16 cellular contexts compared by ENCODE assay signal in genomic region chr20:32312718-32313424, GRCh38. TPM values are rescaled to one million over a fixed set of nuclear protein-coding genes. Genes with fewer than 3 reads are reported as not detected.
DNase-seq lines count a peak whose midpoint lies in the region; ATAC-seq and TF ChIP-seq lines count a peak whose summit lies in the region.
"Had no signal": no experiment of that assay in that cellular context is flagged by ENCODE, and none has a peak within 500 bp of the region (broad histone marks: within the 10 kb centered on the region; RNA-seq: fewer than 3 reads in every experiment).

No MANE protein-coding gene starts in this region.

- no peak for TF ChIP-seq CTCF in RWPE2 (IDR thresholded peaks at IDR 0.05; ENCODE audit: poor library complexity, severe bottlenecking)
- TF ChIP-seq CTCF in MM.1S (IDR thresholded peaks at IDR 0.05; ENCODE audit: low read length) = no peak
- no peak for TF ChIP-seq CTCF in tibial artery (IDR thresholded peaks at IDR 0.05)

- H3K27ac Mint-ChIP-seq in activated CD4-positive, alpha-beta T cell treated with anti-CD3 and anti-CD28 coated beads for 36 hours = peak overlapping the region; percentile 15
- no peak overlapping the region for H3K27ac Mint-ChIP-seq in activated CD4-positive, alpha-beta T cell treated with anti-CD3 and anti-CD28 coated beads, Interleukin-2, amount 10 ng/mL, durations not matched to agents 24 days and 14 days
- H3K27ac Mint-ChIP-seq in CD4-positive, CD25-positive, alpha-beta regulatory T cell = peak overlapping the region in 2 of 3 donors; percentile 8 to 32
- H3K27ac Mint-ChIP-seq: CD14-positive monocyte, HFFc6 had no signal

- H3K4me3 Mint-ChIP-seq in activated CD4-positive, alpha-beta T cell treated with anti-CD3 and anti-CD28 coated beads for 36 hours = no peak overlapping the region
- H3K4me3 Mint-ChIP-seq in activated CD4-positive, alpha-beta T cell treated with anti-CD3 and anti-CD28 coated beads, Interleukin-2, amount 10 ng/mL, durations not matched to agents 24 days and 14 days = no peak overlapping the region
- H3K4me3 Mint-ChIP-seq in CD4-positive, CD25-positive, alpha-beta regulatory T cell = no peak overlapping the region
- H3K4me3 Mint-ChIP-seq: CD14-positive monocyte; CD8-positive, alpha-beta memory T cell; HFFc6 had no signal

- no peaks in the 10 kb centered on the region for H3K9me3 ChIP-seq in CD4-positive, CD25-positive, alpha-beta regulatory T cell (ENCODE audit: control insufficient read depth in 2 of 2, low read length in 2 of 2)
- H3K9me3 ChIP-seq in RWPE2 (ENCODE audit: severe bottlenecking) (no peaks in the 10 kb centered on the region), MM.1S (replicated peaks; ENCODE audit: insufficient read depth, low read length) (no peaks in the 10 kb centered on the region), tibial artery (no peaks in the 10 kb centered on the region)
- H3K9me3 ChIP-seq: Caco-2 had no signal

- no peaks in the 10 kb centered on the region for H3K9me3 Mint-ChIP-seq in activated CD4-positive, alpha-beta T cell treated with anti-CD3 and anti-CD28 coated beads for 36 hours (ENCODE audit: low read depth)
- H3K9me3 Mint-ChIP-seq in activated CD4-positive, alpha-beta T cell treated with anti-CD3 and anti-CD28 coated beads, Interleukin-2, amount 10 ng/mL, durations not matched to agents 24 days and 14 days = no peaks in the 10 kb centered on the region
- H3K9me3 Mint-ChIP-seq in CD4-positive, CD25-positive, alpha-beta regulatory T cell = no peaks in the 10 kb centered on the region
- H3K9me3 Mint-ChIP-seq: CD14-positive monocyte; CD8-positive, alpha-beta memory T cell; HFFc6 had no signal

- H3K27me3 ChIP-seq in CD4-positive, CD25-positive, alpha-beta regulatory T cell (ENCODE audit: control insufficient read depth, insufficient read depth, low read length) = no peaks in the 10 kb centered on the region
- H3K27me3 ChIP-seq in RWPE2 (ENCODE audit: insufficient read depth, poor library complexity, severe bottlenecking) (no peaks in the 10 kb centered on the region), MM.1S (replicated peaks; ENCODE audit: insufficient read depth, low read length) (no peaks in the 10 kb centered on the region), tibial artery (no peaks in the 10 kb centered on the region)

- CTCF ChIA-PET in activated CD4-positive, alpha-beta T cell treated with anti-CD3 and anti-CD28 coated beads for 36 hours (lab: Charles Lee) = interaction anchor here (0.6 kb wide), 1 partner anchor 310 kb away, joined by 3 read pairs; no protein-coding TSS in a partner anchor

- no peak overlapping the region for H3K4me2 ChIP-seq in MM.1S (ENCODE audit: low read depth, low read length)

- H3K27me3 Mint-ChIP-seq in activated CD4-positive, alpha-beta T cell treated with anti-CD3 and anti-CD28 coated beads for 36 hours = no peaks in the 10 kb centered on the region
- no peaks in the 10 kb centered on the region for H3K27me3 Mint-ChIP-seq in activated CD4-positive, alpha-beta T cell treated with anti-CD3 and anti-CD28 coated beads, Interleukin-2, amount 10 ng/mL, durations not matched to agents 24 days and 14 days
- no peaks in the 10 kb centered on the region for H3K27me3 Mint-ChIP-seq in CD4-positive, CD25-positive, alpha-beta regulatory T cell
- H3K27me3 Mint-ChIP-seq: CD8-positive, alpha-beta memory T cell had no signal

- no peaks in the 10 kb centered on the region for H3K4me1 ChIP-seq in CD4-positive, CD25-positive, alpha-beta regulatory T cell (ENCODE audit: control insufficient read depth, insufficient read depth, low read length, poor library complexity, severe bottlenecking)
- H3K4me1 ChIP-seq in RWPE2 (ENCODE audit: insufficient read depth, poor library complexity, severe bottlenecking) (no peaks in the 10 kb centered on the region), MM.1S (ENCODE audit: low read length) (no peaks in the 10 kb centered on the region), tibial artery (no peaks in the 10 kb centered on the region)
- H3K4me1 ChIP-seq: Caco-2 had no signal

- H3K9me2 ChIP-seq in MM.1S (replicated peaks; ENCODE audit: insufficient read depth, low read length) = no peaks in the 10 kb centered on the region

- POLR2A ChIA-PET in activated CD4-positive, alpha-beta T cell treated with anti-CD3 and anti-CD28 coated beads for 36 hours (lab: Charles Lee) = no interaction called here

- no peak overlapping the region for H2AFZ ChIP-seq in MM.1S (ENCODE audit: low read length)

- H3K4me3 ChIP-seq in CD4-positive, CD25-positive, alpha-beta regulatory T cell (ENCODE audit: low read depth, low read length) = no peak overlapping the region
- no peak overlapping the region for H3K4me3 ChIP-seq in RWPE2 (ENCODE audit: severe bottlenecking)
- H3K4me3 ChIP-seq in MM.1S (ENCODE audit: low read length) = no peak overlapping the region
- H3K4me3 ChIP-seq in tibial artery = no peak overlapping the region

- H3K4me1 Mint-ChIP-seq in activated CD4-positive, alpha-beta T cell treated with anti-CD3 and anti-CD28 coated beads for 36 hours = peaks cover 23% of the 10 kb centered on the region
- peaks cover 17% of the 10 kb centered on the region for H3K4me1 Mint-ChIP-seq in activated CD4-positive, alpha-beta T cell treated with anti-CD3 and anti-CD28 coated beads, Interleukin-2, amount 10 ng/mL, durations not matched to agents 24 days and 14 days
- H3K4me1 Mint-ChIP-seq in CD4-positive, CD25-positive, alpha-beta regulatory T cell = peaks cover 0 to 21% (median 13%) of the 10 kb centered on the region in 4 donors
- H3K4me1 Mint-ChIP-seq: CD14-positive monocyte had no signal

- H4K20me1 ChIP-seq in MM.1S (ENCODE audit: insufficient read depth, low read length) = no peaks in the 10 kb centered on the region

- no peaks in the 10 kb centered on the region for H3K79me2 ChIP-seq in MM.1S (ENCODE audit: low read length)

- no peak overlapping the region for H3K9ac ChIP-seq in MM.1S (ENCODE audit: low read length)

- ATAC-seq in activated CD4-positive, alpha-beta T cell treated with anti-CD3 and anti-CD28 coated beads for 36 hours = no peak
- ATAC-seq in CD4-positive, CD25-positive, alpha-beta regulatory T cell (ENCODE audit: low read depth in 2 of 2) = no peak
- ATAC-seq in RWPE2 (ENCODE audit: low read depth) = no peak
- peak; percentile 40 for ATAC-seq in left lobe of liver
- no peak for ATAC-seq in HG03457 (IDR thresholded peaks at IDR 0.05; ENCODE audit: unreplicated experiment)

- H3F3A ChIP-seq in MM.1S (ENCODE audit: insufficient read depth, low read length) = no peaks in the 10 kb centered on the region

- H3K36me3 ChIP-seq in CD4-positive, CD25-positive, alpha-beta regulatory T cell (ENCODE audit: control insufficient read depth, insufficient read depth, low read length) = peaks cover 49% of the 10 kb centered on the region
- peaks cover 34% of the 10 kb centered on the region for H3K36me3 ChIP-seq in RWPE2 (ENCODE audit: low read depth)
- no peaks in the 10 kb centered on the region for H3K36me3 ChIP-seq in MM.1S (replicated peaks; ENCODE audit: insufficient read depth, low read length)
- H3K36me3 ChIP-seq in tibial artery = peaks cover 31 to 73% (median 52%) of the 10 kb centered on the region in 3 donors

- no peak for DNase-seq in activated CD4-positive, alpha-beta T cell treated with anti-CD3 and anti-CD28 coated beads for 36 hours
- no peak for DNase-seq in activated CD4-positive, alpha-beta T cell treated with anti-CD3 and anti-CD28 coated beads, Interleukin-2, amount 10 ng/mL, durations not matched to agents 24 days and 14 days
- DNase-seq in CD4-positive, CD25-positive, alpha-beta regulatory T cell = no peak
- DNase-seq in RWPE2 (ENCODE audit: low spot score) (peak; percentile 28), left lobe of liver (ENCODE audit: low spot score) (no peak), MM.1S (no peak), tibial artery (no peak)
- DNase-seq: CD8-positive, alpha-beta memory T cell; DMS53; GF-D8; HCEC 1CT; HFFc6 had no signal

- intact Hi-C loops in activated CD4-positive, alpha-beta T cell treated with anti-CD3 and anti-CD28 coated beads for 36 hours (cut with DNase I, micrococcal nuclease) = no loop called here
- intact Hi-C loops in activated CD4-positive, alpha-beta T cell treated with anti-CD3 and anti-CD28 coated beads, Interleukin-2, amount 10 ng/mL, durations not matched to agents 24 days and 14 days (cut with micrococcal nuclease) = no loop called here
- intact Hi-C loops in tibial artery (cut with DNase I; ENCODE audit: low total_unique reads) = no loop called here

- H3K27ac ChIP-seq in CD4-positive, CD25-positive, alpha-beta regulatory T cell (ENCODE audit: insufficient read depth, low read length, poor library complexity, severe bottlenecking) = peak overlapping the region; percentile 33
- H3K27ac ChIP-seq in RWPE2 (ENCODE audit: poor library complexity, severe bottlenecking) (no peak overlapping the region), MM.1S (ENCODE audit: low read length) (no peak overlapping the region), tibial artery (no peak overlapping the region)
- H3K27ac ChIP-seq: 22Rv1 had no signal

- peaks cover 67% of the 10 kb centered on the region for H3K36me3 Mint-ChIP-seq in activated CD4-positive, alpha-beta T cell treated with anti-CD3 and anti-CD28 coated beads for 36 hours (ENCODE audit: low read depth)
- H3K36me3 Mint-ChIP-seq in activated CD4-positive, alpha-beta T cell treated with anti-CD3 and anti-CD28 coated beads, Interleukin-2, amount 10 ng/mL, durations not matched to agents 24 days and 14 days (ENCODE audit: low read depth) = peaks cover 58% of the 10 kb centered on the region
- H3K36me3 Mint-ChIP-seq in CD4-positive, CD25-positive, alpha-beta regulatory T cell = peaks cover 55% of the 10 kb centered on the region

RNA-seq across cellular contexts. Expression of gene KIF3B, which starts 35.4 kb away (rescaled TPM):
- 10 to 100 TPM; 39.9 to 40.7 TPM for total RNA-seq in activated CD4-positive, alpha-beta T cell treated with anti-CD3 and anti-CD28 coated beads for 36 hours
- total RNA-seq in activated CD4-positive, alpha-beta T cell treated with anti-CD3 and anti-CD28 coated beads, Interleukin-2, amount 10 ng/mL, durations not matched to agents 24 days and 14 days = 34.7 and 35.5 TPM in 2 replicates
- total RNA-seq in CD4-positive, CD25-positive, alpha-beta regulatory T cell = 19.6 TPM
- polyA plus RNA-seq in CD4-positive, CD25-positive, alpha-beta regulatory T cell = 1 to 10 TPM; 1.8 to 3.1 (median 2.3) TPM
- 19.3 TPM for total RNA-seq in left lobe of liver

RNA-seq across cellular contexts. Expression of gene ASXL1, which starts 45.3 kb away (rescaled TPM):
- 100 to 1,000 TPM; 129 to 141 TPM for total RNA-seq in activated CD4-positive, alpha-beta T cell treated with anti-CD3 and anti-CD28 coated beads for 36 hours
- total RNA-seq in activated CD4-positive, alpha-beta T cell treated with anti-CD3 and anti-CD28 coated beads, Interleukin-2, amount 10 ng/mL, durations not matched to agents 24 days and 14 days = 126 and 142 TPM in 2 replicates
- total RNA-seq in CD4-positive, CD25-positive, alpha-beta regulatory T cell = 314 TPM
- 10 to 100 TPM; 15.0 to 28.3 (median 21.1) TPM for polyA plus RNA-seq in CD4-positive, CD25-positive, alpha-beta regulatory T cell
- 28.5 TPM for total RNA-seq in left lobe of liver
